ENCODE assay signal across 19 cellular contexts in the genomic region with DNA sequence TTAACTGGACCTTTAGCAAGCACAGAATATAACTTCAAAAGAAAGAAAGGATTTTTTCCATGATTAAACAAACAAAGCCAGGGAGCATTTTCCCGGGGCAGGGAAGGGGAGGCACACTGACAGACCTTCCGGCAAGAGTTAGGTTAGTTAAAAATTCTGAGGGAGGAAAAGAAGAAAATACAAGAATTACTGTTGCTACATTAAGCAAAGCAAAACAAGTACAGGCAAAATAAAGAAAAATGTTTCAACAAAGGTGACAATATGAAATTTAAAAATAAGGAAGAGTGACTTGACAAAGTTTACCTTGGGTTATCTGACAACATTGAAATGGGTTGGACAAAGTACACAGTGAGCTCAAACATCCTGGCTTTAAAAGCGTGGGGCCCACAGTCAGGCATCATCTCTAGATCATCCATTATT. TPM values are rescaled to one million over a fixed set of nuclear protein-coding genes. Genes with fewer than 3 reads are reported as not detected.
DNase-seq lines count a peak whose midpoint lies in the region; ATAC-seq, FAIRE-seq and TF ChIP-seq lines count a peak whose summit lies in the region.
"Had no signal": no experiment of that assay in that cellular context is flagged by ENCODE, and none has a peak within 500 bp of the region (broad histone marks: within the 10 kb centered on the region; RNA-seq: fewer than 3 reads in every experiment).

No MANE protein-coding gene starts in this region.

- H3K9me3 ChIP-seq in mucosa of descending colon (no peaks in the 10 kb centered on the region), Peyer's patch (no peaks in the 10 kb centered on the region)

- H3K4me2 ChIP-seq in GM23338, result no peak overlapping the region
- H3K4me2 ChIP-seq: BLaER1 had no signal

- TF ChIP-seq CTCF in activated CD8-positive, alpha-beta T cell treated with anti-CD3 and anti-CD28 coated beads for 36 hours (IDR thresholded peaks at IDR 0.05), result no peak
- TF ChIP-seq CTCF in GM23338 (conservative IDR thresholded peaks at IDR 0.05; ENCODE audit: low read depth in 2 of 2) (no peak), mucosa of descending colon (IDR thresholded peaks at IDR 0.05) (no peak), Peyer's patch (IDR thresholded peaks at IDR 0.05) (no peak)

- TF ChIP-seq POLR2A in Peyer's patch (IDR thresholded peaks at IDR 0.05), result no peak

- H3K9me3 Mint-ChIP-seq in activated CD8-positive, alpha-beta T cell treated with anti-CD3 and anti-CD28 coated beads for 36 hours, result peaks cover 4% of the 10 kb centered on the region
- H3K9me3 Mint-ChIP-seq in activated CD8-positive, alpha-beta T cell treated with anti-CD3 and anti-CD28 coated beads, Interleukin-2, amount 10 ng/mL, durations not matched to agents 7 days and 5 days (ENCODE audit: insufficient read depth), result peaks cover 9% of the 10 kb centered on the region
- H3K9me3 Mint-ChIP-seq in GM23338, result no peaks in the 10 kb centered on the region

- no peak for DNase-seq in activated CD8-positive, alpha-beta T cell treated with anti-CD3 and anti-CD28 coated beads for 36 hours
- DNase-seq in activated CD8-positive, alpha-beta T cell treated with anti-CD3 and anti-CD28 coated beads, Interleukin-2, amount 10 ng/mL, durations not matched to agents 7 days and 5 days, result no peak
- no peak for DNase-seq in GM23338 (ENCODE audit: low spot score)
- DNase-seq in mucosa of descending colon, result no peak
- DNase-seq in HUDEP-2 (lab: John Stamatoyannopoulos, UW; ENCODE audit: unreplicated experiment in 76 of 76), result no peak
- DNase-seq in DMS53 (lab: John Stamatoyannopoulos, UW), result no peak
- DNase-seq in Peyer's patch, result no peak
- DNase-seq: 8988T, GF-D8, GOT3, NCI-H1092 treated with DMSO at 0.1 percent for 48 hours, NCI-H2081 treated with DMSO at 0.1 percent for 48 hours, NCI-H510A, NCI-H774 had no signal

- no peak for ATAC-seq in activated CD8-positive, alpha-beta T cell treated with anti-CD3 and anti-CD28 coated beads for 36 hours
- no peak for ATAC-seq in activated CD8-positive, alpha-beta T cell treated with anti-CD3 and anti-CD28 coated beads, Interleukin-2, amount 10 ng/mL, durations not matched to agents 7 days and 5 days
- ATAC-seq in GM23338 (no peak), mucosa of descending colon (peak; percentile 44)

- no peak overlapping the region for H3K4me3 ChIP-seq in GM23338
- no peak overlapping the region for H3K4me3 ChIP-seq in mucosa of descending colon
- H3K4me3 ChIP-seq in Peyer's patch, result no peak overlapping the region
- H3K4me3 ChIP-seq: BLaER1 had no signal

- no peaks in the 10 kb centered on the region for H3F3A ChIP-seq in GM23338 (replicated peaks; ENCODE audit: low read depth)

- peaks cover 24% of the 10 kb centered on the region for H3K36me3 Mint-ChIP-seq in activated CD8-positive, alpha-beta T cell treated with anti-CD3 and anti-CD28 coated beads for 36 hours (ENCODE audit: low read depth)
- peaks cover 42% of the 10 kb centered on the region for H3K36me3 Mint-ChIP-seq in activated CD8-positive, alpha-beta T cell treated with anti-CD3 and anti-CD28 coated beads, Interleukin-2, amount 10 ng/mL, durations not matched to agents 7 days and 5 days (ENCODE audit: low read depth)
- H3K36me3 Mint-ChIP-seq in GM23338 (ENCODE audit: low read depth), result no peaks in the 10 kb centered on the region; the same call in 2 of the 3 replicates

- no peaks in the 10 kb centered on the region for H3K27me3 Mint-ChIP-seq in activated CD8-positive, alpha-beta T cell treated with anti-CD3 and anti-CD28 coated beads for 36 hours
- no peaks in the 10 kb centered on the region for H3K27me3 Mint-ChIP-seq in activated CD8-positive, alpha-beta T cell treated with anti-CD3 and anti-CD28 coated beads, Interleukin-2, amount 10 ng/mL, durations not matched to agents 7 days and 5 days (ENCODE audit: low read depth)
- H3K27me3 Mint-ChIP-seq in GM23338 (ENCODE audit: insufficient read depth, low read depth, poor library complexity), result no peaks in the 10 kb centered on the region

- H2AFZ ChIP-seq in GM23338, result no peak overlapping the region

- POLR2A ChIA-PET in activated CD8-positive, alpha-beta T cell treated with anti-CD3 and anti-CD28 coated beads for 36 hours (lab: Charles Lee), result no interaction called here
- POLR2A ChIA-PET in activated CD8-positive, alpha-beta T cell treated with anti-CD3 and anti-CD28 coated beads, Interleukin-2, amount 10 ng/mL, durations not matched to agents 7 days and 5 days (lab: Charles Lee), result no interaction called here

- H3K36me3 ChIP-seq in GM23338 (ENCODE audit: insufficient read depth) (no peaks in the 10 kb centered on the region), mucosa of descending colon (ENCODE audit: low read depth) (no peaks in the 10 kb centered on the region), Peyer's patch (no peaks in the 10 kb centered on the region)

- no peak overlapping the region for H3K4me3 Mint-ChIP-seq in activated CD8-positive, alpha-beta T cell treated with anti-CD3 and anti-CD28 coated beads for 36 hours
- H3K4me3 Mint-ChIP-seq in activated CD8-positive, alpha-beta T cell treated with anti-CD3 and anti-CD28 coated beads, Interleukin-2, amount 10 ng/mL, durations not matched to agents 7 days and 5 days, result no peak overlapping the region
- H3K4me3 Mint-ChIP-seq in GM23338, result no peak overlapping the region

- H4K20me1 ChIP-seq in GM23338 (replicated peaks; ENCODE audit: insufficient read depth), result no peaks in the 10 kb centered on the region
- H4K20me1 ChIP-seq: BLaER1 had no signal

- peaks cover 17% of the 10 kb centered on the region; the same call in 1 of the 2 replicates for H3K79me2 ChIP-seq in GM23338 (replicated peaks; ENCODE audit: insufficient read depth)

- CTCF ChIA-PET in activated CD8-positive, alpha-beta T cell treated with anti-CD3 and anti-CD28 coated beads for 36 hours (lab: Charles Lee), result interaction anchor here (1.2 kb wide), 1 partner anchor 10 kb away, joined by 3 read pairs; no protein-coding TSS in a partner anchor
- CTCF ChIA-PET in activated CD8-positive, alpha-beta T cell treated with anti-CD3 and anti-CD28 coated beads, Interleukin-2, amount 10 ng/mL, durations not matched to agents 7 days and 5 days (lab: Charles Lee), result interaction anchor here (2.1 kb wide), 1 partner anchor 9 kb away, joined by 7 read pairs; no protein-coding TSS in a partner anchor

- H3K27me3 ChIP-seq in GM23338 (ENCODE audit: insufficient read depth) (no peaks in the 10 kb centered on the region), Peyer's patch (no peaks in the 10 kb centered on the region)
- H3K27me3 ChIP-seq: BLaER1 had no signal

- 0 out of 2 replicates have a peak, but pooled peaks cover 5% of the 10 kb centered on the region for H3K4me1 ChIP-seq in GM23338 (ENCODE audit: insufficient read depth)
- no peaks in the 10 kb centered on the region for H3K4me1 ChIP-seq in mucosa of descending colon (ENCODE audit: low read depth)
- H3K4me1 ChIP-seq in Peyer's patch, result no peaks in the 10 kb centered on the region
- H3K4me1 ChIP-seq: BLaER1 had no signal

- peak; percentile 67 for FAIRE-seq in endometrium (lab: Jason Lieb, UNC)
- FAIRE-seq: GM12891, GM18507 had no signal

- intact Hi-C loops in activated CD8-positive, alpha-beta T cell treated with anti-CD3 and anti-CD28 coated beads for 36 hours (cut with micrococcal nuclease), result no loop called here
- intact Hi-C loops in mucosa of descending colon (cut with DNase I, micrococcal nuclease), result no loop called here

- H3K27ac ChIP-seq in GM23338 (ENCODE audit: low read depth) (no peak overlapping the region), Peyer's patch (no peak overlapping the region)
- H3K27ac ChIP-seq: BLaER1, RWPE1 had no signal

- no peaks in the 10 kb centered on the region for H3K9me2 ChIP-seq in GM23338 (ENCODE audit: insufficient read depth)

- H3K27ac Mint-ChIP-seq in activated CD8-positive, alpha-beta T cell treated with anti-CD3 and anti-CD28 coated beads for 36 hours, result peak overlapping the region; percentile 24
- no peak overlapping the region for H3K27ac Mint-ChIP-seq in activated CD8-positive, alpha-beta T cell treated with anti-CD3 and anti-CD28 coated beads, Interleukin-2, amount 10 ng/mL, durations not matched to agents 7 days and 5 days
- H3K27ac Mint-ChIP-seq in GM23338, result 0 out of 2 replicates have a peak overlapping the region, but pooled peaks have one; percentile 1

- H3K4me1 Mint-ChIP-seq in activated CD8-positive, alpha-beta T cell treated with anti-CD3 and anti-CD28 coated beads for 36 hours (ENCODE audit: low read depth), result peaks cover 68% of the 10 kb centered on the region
- peaks cover 20% of the 10 kb centered on the region for H3K4me1 Mint-ChIP-seq in activated CD8-positive, alpha-beta T cell treated with anti-CD3 and anti-CD28 coated beads, Interleukin-2, amount 10 ng/mL, durations not matched to agents 7 days and 5 days (ENCODE audit: low read depth)
- H3K4me1 Mint-ChIP-seq in GM23338, result peaks cover 7% of the 10 kb centered on the region; the same call in 2 of the 3 replicates

TF ChIP-seq in GM23338, 12 proteins besides CTCF, POLR2A, EP300 and RAD21 (continues in another document):
- TF ChIP-seq EZH2phosphoT487 (IDR thresholded peaks at IDR 0.05; ENCODE audit: unreplicated experiment), result no peak
- TF ChIP-seq, protein P1, sequence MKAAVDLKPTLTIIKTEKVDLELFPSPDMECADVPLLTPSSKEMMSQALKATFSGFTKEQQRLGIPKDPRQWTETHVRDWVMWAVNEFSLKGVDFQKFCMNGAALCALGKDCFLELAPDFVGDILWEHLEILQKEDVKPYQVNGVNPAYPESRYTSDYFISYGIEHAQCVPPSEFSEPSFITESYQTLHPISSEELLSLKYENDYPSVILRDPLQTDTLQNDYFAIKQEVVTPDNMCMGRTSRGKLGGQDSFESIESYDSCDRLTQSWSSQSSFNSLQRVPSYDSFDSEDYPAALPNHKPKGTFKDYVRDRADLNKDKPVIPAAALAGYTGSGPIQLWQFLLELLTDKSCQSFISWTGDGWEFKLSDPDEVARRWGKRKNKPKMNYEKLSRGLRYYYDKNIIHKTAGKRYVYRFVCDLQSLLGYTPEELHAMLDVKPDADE (IDR thresholded peaks at IDR 0.05), result no peak
- TF ChIP-seq CREB1 (CRISPR knock-in tag; IDR thresholded peaks at IDR 0.05; ENCODE audit: low read depth), result no peak

RNA-seq across cellular contexts. Expression of gene KLF12, which starts 51.5 kb away (rescaled TPM):
- total RNA-seq in activated CD8-positive, alpha-beta T cell treated with anti-CD3 and anti-CD28 coated beads for 36 hours, result 10 to 100 TPM; 17.1 to 19.6 TPM
- 10 to 100 TPM; 24.6 to 26.3 TPM for total RNA-seq in activated CD8-positive, alpha-beta T cell treated with anti-CD3 and anti-CD28 coated beads, Interleukin-2, amount 10 ng/mL, durations not matched to agents 7 days and 5 days
- total RNA-seq in GM23338 (2014; rRNA removed; shearing (Covaris generic)), result 6.1 and 7.7 TPM in 2 replicates
- 5.7 and 6.4 TPM in 2 replicates for polyA plus RNA-seq in GM23338 (2016; fragmentation: Nextera tagmentation; extraction: Ambion mirVana)
- total RNA-seq in mucosa of descending colon (10 to 100 TPM in 2 of 3 donors, 1 to 10 TPM in 1; 7.4 to 14.1 (median 10.5) TPM), Peyer's patch (10 to 100 TPM in 1 of 4 donors, 1 to 10 TPM in 3; 1.4 to 23.1 (median 2.7) TPM)
